9 cellular contexts compared by ENCODE assay signal in the genomic region with DNA sequence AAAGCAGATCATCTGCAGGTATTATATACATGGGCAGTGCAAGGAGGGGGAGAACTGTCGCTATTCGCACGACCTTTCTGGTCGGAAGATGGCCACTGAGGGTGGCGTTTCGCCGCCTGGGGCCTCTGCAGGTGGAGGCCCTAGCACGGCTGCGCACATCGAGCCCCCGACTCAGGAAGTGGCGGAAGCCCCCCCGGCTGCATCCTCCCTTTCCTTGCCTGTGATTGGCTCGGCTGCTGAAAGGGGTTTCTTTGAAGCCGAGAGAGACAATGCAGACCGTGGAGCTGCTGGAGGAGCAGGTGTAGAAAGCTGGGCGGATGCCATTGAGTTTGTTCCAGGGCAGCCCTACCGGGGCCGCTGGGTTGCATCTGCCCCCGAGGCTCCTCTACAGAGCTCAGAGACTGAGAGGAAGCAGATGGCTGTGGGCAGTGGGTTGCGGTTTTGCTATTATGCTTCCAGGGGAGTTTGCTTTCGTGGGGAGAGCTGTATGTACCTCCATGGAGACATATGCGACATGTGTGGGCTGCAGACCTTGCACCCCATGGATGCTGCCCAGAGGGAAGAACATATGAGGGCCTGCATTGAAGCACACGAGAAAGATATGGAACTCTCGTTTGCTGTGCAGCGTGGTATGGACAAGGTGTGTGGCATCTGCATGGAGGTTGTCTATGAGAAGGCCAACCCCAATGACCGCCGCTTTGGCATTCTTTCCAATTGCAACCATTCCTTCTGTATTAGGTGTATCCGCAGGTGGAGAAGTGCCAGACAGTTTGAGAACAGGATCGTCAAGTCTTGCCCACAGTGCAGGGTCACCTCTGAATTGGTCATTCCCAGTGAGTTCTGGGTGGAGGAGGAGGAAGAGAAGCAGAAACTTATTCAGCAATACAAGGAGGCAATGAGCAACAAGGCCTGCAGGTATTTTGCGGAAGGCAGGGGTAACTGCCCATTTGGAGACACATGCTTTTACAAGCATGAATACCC. TPM values are rescaled to one million over a fixed set of nuclear protein-coding genes. Genes with fewer than 3 reads are reported as not detected.
A peak's percentile ranks its signal among the peaks of the same experiment; 100 is the strongest.
DNase-seq lines count a peak whose midpoint lies in the region; ATAC-seq, FAIRE-seq and TF ChIP-seq lines count a peak whose summit lies in the region.
"Had no signal": no experiment of that assay in that cellular context is flagged by ENCODE, and none has a peak within 500 bp of the region (broad histone marks: within the 10 kb centered on the region; RNA-seq: fewer than 3 reads in every experiment).

No MANE protein-coding gene starts in this region.

- intact Hi-C loops in endothelial cell of umbilical vein (cut with micrococcal nuclease) (no loop called here), CD14-positive monocyte (cut with micrococcal nuclease) (no loop called here)

- H3K4me1 ChIP-seq in endothelial cell of umbilical vein (ENCODE audit: control insufficient read depth, extremely low read depth, insufficient read depth, low read length) = no peaks in the 10 kb centered on the region

- H3K9ac ChIP-seq in endothelial cell of umbilical vein (replicated peaks; ENCODE audit: extremely low read depth, insufficient read depth, low read length) = peak overlapping the region; percentile 56

- H3K79me2 ChIP-seq in endothelial cell of umbilical vein (ENCODE audit: control insufficient read depth, insufficient read depth, low read length) = peaks cover 7% of the 10 kb centered on the region

- no peak for FAIRE-seq in endothelial cell of umbilical vein (lab: Jason Lieb, UNC)
- FAIRE-seq: colon had no signal

- peak overlapping the region; percentile 94 for H3K27ac ChIP-seq in C4-2B
- no peak overlapping the region for H3K27ac ChIP-seq in endothelial cell of umbilical vein (ENCODE audit: insufficient read depth, low read depth, low read length)

- CTCF ChIA-PET in endothelial cell of umbilical vein (lab: Charles Lee) = no interaction called here

- H3K27me3 Mint-ChIP-seq in CD14-positive monocyte (ENCODE audit: low read depth in 3 of 3) = peaks cover 0 to 4% (median 2%) of the 10 kb centered on the region in 3 donors
- H3K27me3 Mint-ChIP-seq in progenitor cell of endocrine pancreas = no peaks in the 10 kb centered on the region

- H3K9me3 Mint-ChIP-seq in CD14-positive monocyte (peaks cover 0 to 14% (median 2%) of the 10 kb centered on the region in 7 donors), progenitor cell of endocrine pancreas (ENCODE audit: low read depth) (peaks cover 21% of the 10 kb centered on the region)

- H3K27me3 ChIP-seq in MG63 (peaks cover 2% of the 10 kb centered on the region; the same call in 1 of the 2 replicates), endothelial cell of umbilical vein (ENCODE audit: control insufficient read depth in 2 of 2, insufficient read depth in 2 of 2, low read length in 2 of 2) (no peaks in the 10 kb centered on the region)

- no peak for TF ChIP-seq CTCF in C4-2B (conservative IDR thresholded peaks at IDR 0.05)
- TF ChIP-seq CTCF in endothelial cell of umbilical vein (IDR thresholded peaks at IDR 0.05; ENCODE audit: extremely low read depth in 1 of 2, insufficient read depth in 1 of 2, low read depth in 1 of 2, low read length in 2 of 2) = no peak
- no peak for TF ChIP-seq CTCF in CD14-positive monocyte (IDR thresholded peaks at IDR 0.05)
- no peak for TF ChIP-seq CTCF in progenitor cell of endocrine pancreas (IDR thresholded peaks at IDR 0.05; ENCODE audit: unreplicated experiment)

- H3K27ac Mint-ChIP-seq in CD14-positive monocyte (no peak overlapping the region), progenitor cell of endocrine pancreas (no peak overlapping the region)

- H3K9me3 ChIP-seq in MG63 = no peaks in the 10 kb centered on the region
- H3K9me3 ChIP-seq in endothelial cell of umbilical vein (replicated peaks; ENCODE audit: control insufficient read depth, insufficient read depth, low read length) = peaks cover 2% of the 10 kb centered on the region

- dilution Hi-C loops in endothelial cell of umbilical vein (cut with MboI; ENCODE audit: extremely low pct_ligation_motif_present, low sequenced_read_pairs) = no loop called here

- POLR2A ChIA-PET in endothelial cell of umbilical vein (lab: Charles Lee) = no interaction called here

- H3K4me3 Mint-ChIP-seq in CD14-positive monocyte = peak overlapping the region in 1 of 2 donors; percentile 53
- no peak overlapping the region for H3K4me3 Mint-ChIP-seq in progenitor cell of endocrine pancreas (ENCODE audit: low read depth)

- H3K4me2 ChIP-seq in endothelial cell of umbilical vein (ENCODE audit: insufficient read depth, low read length) = peak overlapping the region; percentile 35

- no peak for ATAC-seq in GM18517 (IDR thresholded peaks at IDR 0.05; ENCODE audit: unreplicated experiment)

- no peaks in the 10 kb centered on the region for H3K4me1 Mint-ChIP-seq in CD14-positive monocyte
- H3K4me1 Mint-ChIP-seq in progenitor cell of endocrine pancreas (ENCODE audit: low read depth) = peaks cover 22% of the 10 kb centered on the region

- H3K4me3 ChIP-seq in MG63 (peak overlapping the region; percentile 91), endothelial cell of umbilical vein (replicated peaks in 1 of 3; ENCODE audit: insufficient read depth in 1 of 3, low read depth in 1 of 3, low read length in 3 of 3) (peak overlapping the region in 2 of 3 experiments; percentile 35 to 41)

- H3K9me1 ChIP-seq in endothelial cell of umbilical vein (replicated peaks; ENCODE audit: control insufficient read depth, extremely low read depth, insufficient read depth, low read length) = no peaks in the 10 kb centered on the region

- H3K36me3 ChIP-seq in MG63 (peaks cover 2% of the 10 kb centered on the region; the same call in 1 of the 2 replicates), endothelial cell of umbilical vein (ENCODE audit: control insufficient read depth in 2 of 2, extremely low read depth in 1 of 2, insufficient read depth in 2 of 2, low read length in 2 of 2) (no peaks in the 10 kb centered on the region)

- BruUV-seq in endothelial cell of umbilical vein (replicated peaks; lab: Mats Ljungman, UMichigan) = no TSS peak

- H3K36me3 Mint-ChIP-seq in CD14-positive monocyte (no peaks in the 10 kb centered on the region), progenitor cell of endocrine pancreas (ENCODE audit: insufficient read depth) (peaks cover 10% of the 10 kb centered on the region)

- H4K20me1 ChIP-seq in endothelial cell of umbilical vein (replicated peaks; ENCODE audit: control insufficient read depth, extremely low read depth, insufficient read depth, low read length) = no peaks in the 10 kb centered on the region

- DNase-seq in MG63 (peak; percentile 32), T-helper 22 cell (ENCODE audit: low read depth) (peak; percentile 4), endothelial cell of umbilical vein (ENCODE audit: low read depth, low spot score) (peak; percentile 13), CD14-positive monocyte (ENCODE audit: low spot score) (no peak), progenitor cell of endocrine pancreas (ENCODE audit: low spot score, unreplicated experiment) (no peak)
- peak; percentile 1 for DNase-seq in stimulated activated CD8-positive, alpha-beta memory T cell treated with anti-CD3 and anti-CD28 coated beads, Interleukin-12 subunit alpha, Interleukin-12 subunit beta, amount 100 ng/mL, for 4 hours (ENCODE audit: low read depth)

- H2AFZ ChIP-seq in endothelial cell of umbilical vein (ENCODE audit: low read depth, low read length) = no peak overlapping the region

- no peak for TF ChIP-seq POLR2A in endothelial cell of umbilical vein (IDR thresholded peaks at IDR 0.05; ENCODE audit: low read depth, low read length)

TF ChIP-seq in endothelial cell of umbilical vein, 7 proteins besides CTCF, POLR2A, EP300 and RAD21:
- TF ChIP-seq GATA2 (IDR thresholded peaks at IDR 0.05; ENCODE audit: insufficient read depth, insufficient read length, low read depth, low read length) (no peak), FOS (IDR thresholded peaks at IDR 0.05; ENCODE audit: borderline replicate concordance, insufficient read depth, low read length) (no peak), EZH2 (IDR thresholded peaks at IDR 0.05; ENCODE audit: borderline replicate concordance, low read depth, low read length, severe bottlenecking) (no peak), POLR2AphosphoS5 (IDR thresholded peaks at IDR 0.05; ENCODE audit: insufficient read depth, low read depth, low read length) (no peak), JUN (IDR thresholded peaks at IDR 0.05; ENCODE audit: borderline replicate concordance, insufficient read depth, insufficient read length, low read depth) (no peak), MAX (IDR thresholded peaks at IDR 0.05; ENCODE audit: insufficient read depth, insufficient read length) (no peak), MYC (IDR thresholded peaks at IDR 0.05; ENCODE audit: low read depth, low read length) (no peak)

RNA-seq across cellular contexts. Expression of gene MKRN3, which starts 0.9 kb away (rescaled TPM):
- 4.8 and 12.4 TPM in 2 replicates for total RNA-seq in MG63 (2014; rRNA removed; shearing (Covaris generic); ENCODE audit: low replicate concordance)
- total RNA-seq in endothelial cell of umbilical vein (0.18 TPM in 2 replicates), progenitor cell of endocrine pancreas (0.24 and 0.46 TPM in 2 replicates)
- polyA plus RNA-seq in endothelial cell of umbilical vein (0.16 and 0.40 TPM in 2 replicates), CD14-positive monocyte (under 1 TPM in 1 of 2 donors, not detected in 1; 0.33 TPM)
- 0.28 and 0.39 TPM in 2 replicates for polyA plus RNA-seq in endothelial cell of umbilical vein (2011; cell fraction: cytosol; rRNA removed)
- 1.0 and 1.3 TPM in 2 replicates for polyA plus RNA-seq in endothelial cell of umbilical vein (2011; cell fraction: nucleus; rRNA removed)
- 0.17 TPM in 1 of 2 replicates, not detected in the other for polyA plus RNA-seq in endothelial cell of umbilical vein (2012)
- 1.4 and 1.5 TPM in 2 replicates for polyA minus RNA-seq in endothelial cell of umbilical vein
- 4.3 TPM for polyA minus RNA-seq in endothelial cell of umbilical vein (2011; cell fraction: cytosol; rRNA and poly(A)+ RNA removed)
- 1.3 and 2.1 TPM in 2 replicates for polyA minus RNA-seq in endothelial cell of umbilical vein (2011; cell fraction: nucleus; rRNA and poly(A)+ RNA removed)

Comparison
In these comparisons a context has a peak if more than half of its experiments do, and no peak if none do; other contexts are left out.
1. DNase-seq: peak in MG63 (single experiment), T-helper 22 cell (single experiment), endothelial cell of umbilical vein (single experiment) and stimulated activated CD8-positive, alpha-beta memory T cell treated with anti-CD3 and anti-CD28 coated beads, Interleukin-12 subunit alpha, Interleukin-12 subunit beta, amount 100 ng/mL, for 4 hours (single experiment); none in CD14-positive monocyte (single experiment) and progenitor cell of endocrine pancreas (single experiment).